ENCODE assay signal across 1 cellular context in the genomic region with DNA sequence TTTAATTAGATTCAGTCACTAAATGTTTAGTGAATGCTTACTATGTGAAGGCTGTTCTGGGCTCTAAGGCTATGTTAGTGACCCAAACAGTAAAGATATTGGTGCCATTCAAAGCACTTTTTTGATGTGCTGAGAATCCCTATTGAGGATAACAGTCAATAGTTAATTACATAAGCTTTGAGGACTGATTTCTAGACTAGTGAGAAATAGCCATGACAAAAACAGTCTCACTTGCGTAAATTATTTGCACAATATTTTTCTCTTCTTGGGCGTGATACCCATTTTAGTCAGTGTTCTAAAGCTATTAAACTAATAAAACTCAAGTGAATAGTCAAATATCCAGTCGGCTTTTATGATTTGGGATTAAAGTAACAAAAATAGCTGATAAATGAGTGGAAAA.
TF ChIP-seq lines count a peak whose summit lies in the region.

No MANE protein-coding gene starts in this region.

TF ChIP-seq in HepG2, 621 proteins besides CTCF, POLR2A, EP300 and RAD21 (continued from another document):
- TF ChIP-seq ZNF407 (CRISPR knock-in tag; IDR thresholded peaks at IDR 0.05; ENCODE audit: not compliant biosample characterization) (no peak), ZNF30 (CRISPR knock-in tag; IDR thresholded peaks at IDR 0.05) (no peak), PRDM4 (CRISPR knock-in tag; IDR thresholded peaks at IDR 0.05; ENCODE audit: borderline replicate concordance) (no peak), ERF (CRISPR knock-in tag; IDR thresholded peaks at IDR 0.05) (no peak), NR2F1 (CRISPR knock-in tag; IDR thresholded peaks at IDR 0.05) (no peak), CENPX (CRISPR knock-in tag; IDR thresholded peaks at IDR 0.05) (no peak), RFX5 (IDR thresholded peaks at IDR 0.05; ENCODE audit: low read depth, low read length) (no peak)
- TF ChIP-seq, protein P1, sequence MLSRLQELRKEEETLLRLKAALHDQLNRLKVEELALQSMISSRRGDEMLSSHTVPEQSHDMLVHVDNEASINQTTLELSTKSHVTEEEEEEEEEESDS (CRISPR knock-in tag; IDR thresholded peaks at IDR 0.05; ENCODE audit: borderline replicate concordance) = no peak
